Comparison of ENCODE assay signal across 1 cellular context in the genomic region with DNA sequence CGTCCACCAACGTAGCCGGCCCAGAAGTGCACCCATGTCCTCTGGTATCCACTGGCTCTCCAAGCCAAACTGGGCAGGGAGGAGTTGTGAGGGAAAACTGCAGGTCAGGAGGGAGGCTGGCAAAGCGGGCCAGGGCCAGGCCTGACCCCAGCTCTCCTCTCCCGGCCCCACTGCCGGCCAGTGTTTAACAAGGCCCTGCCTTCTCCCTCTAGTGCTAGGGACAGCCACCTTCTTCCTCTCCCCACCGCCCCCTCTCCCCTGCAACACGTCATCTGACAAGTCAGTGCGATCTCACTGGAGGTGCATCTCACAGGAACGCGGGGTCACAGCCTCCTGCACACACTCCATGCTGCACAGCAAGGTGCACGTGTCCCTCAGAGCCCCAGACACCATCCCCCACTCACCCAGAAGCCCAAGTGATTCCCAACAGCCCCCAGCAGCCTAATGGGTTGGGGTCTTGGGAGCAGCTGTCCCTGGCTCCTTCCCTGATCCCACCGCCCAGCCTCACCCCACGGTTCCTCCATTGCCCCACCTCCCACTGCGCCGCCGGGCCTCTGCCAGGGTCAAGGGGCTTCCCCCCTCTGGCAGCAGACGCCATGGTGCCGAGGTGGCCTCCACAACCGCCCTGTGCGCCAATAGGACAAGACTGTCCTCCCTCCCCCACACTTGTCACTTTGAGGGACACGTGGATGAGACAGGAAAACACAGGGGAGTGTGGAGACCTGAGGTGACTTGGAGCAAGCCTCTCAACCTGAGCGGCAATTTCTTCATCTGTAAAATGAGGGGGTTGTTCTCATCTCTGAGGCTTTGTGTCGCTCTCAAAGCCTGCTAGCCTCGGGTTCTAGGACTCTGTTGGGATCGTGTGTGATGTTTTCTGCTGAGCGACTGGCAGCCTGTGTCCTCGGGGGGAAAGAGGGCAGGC.
TF ChIP-seq lines count a peak whose summit lies in the region.

No MANE protein-coding gene starts in this region.

TF ChIP-seq in IMR-90, 13 proteins besides CTCF, POLR2A, EP300 and RAD21:
- no peak for TF ChIP-seq CEBPB (IDR thresholded peaks at IDR 0.05; ENCODE audit: low read depth, low read length)
- TF ChIP-seq RFX5 (IDR thresholded peaks at IDR 0.05; ENCODE audit: low read depth, low read length) = no peak
- TF ChIP-seq MAZ (IDR thresholded peaks at IDR 0.05; ENCODE audit: borderline replicate concordance, low read depth, low read length) = no peak
- no peak for TF ChIP-seq RCOR1 (IDR thresholded peaks at IDR 0.05; ENCODE audit: insufficient replicate concordance, low read length)
- TF ChIP-seq MXI1 (IDR thresholded peaks at IDR 0.05; ENCODE audit: borderline replicate concordance, low read depth, low read length) = no peak
- TF ChIP-seq, protein P1, sequence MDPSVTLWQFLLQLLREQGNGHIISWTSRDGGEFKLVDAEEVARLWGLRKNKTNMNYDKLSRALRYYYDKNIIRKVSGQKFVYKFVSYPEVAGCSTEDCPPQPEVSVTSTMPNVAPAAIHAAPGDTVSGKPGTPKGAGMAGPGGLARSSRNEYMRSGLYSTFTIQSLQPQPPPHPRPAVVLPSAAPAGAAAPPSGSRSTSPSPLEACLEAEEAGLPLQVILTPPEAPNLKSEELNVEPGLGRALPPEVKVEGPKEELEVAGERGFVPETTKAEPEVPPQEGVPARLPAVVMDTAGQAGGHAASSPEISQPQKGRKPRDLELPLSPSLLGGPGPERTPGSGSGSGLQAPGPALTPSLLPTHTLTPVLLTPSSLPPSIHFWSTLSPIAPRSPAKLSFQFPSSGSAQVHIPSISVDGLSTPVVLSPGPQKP (IDR thresholded peaks at IDR 0.05; ENCODE audit: borderline replicate concordance, low read depth, low read length) = no peak
- no peak for TF ChIP-seq FOS (IDR thresholded peaks at IDR 0.05; ENCODE audit: low read depth, low read length)
- TF ChIP-seq NFE2L2 (IDR thresholded peaks at IDR 0.05; ENCODE audit: low read depth, low read length) = no peak
- no peak for TF ChIP-seq BHLHE40 (IDR thresholded peaks at IDR 0.05; ENCODE audit: low read depth, low read length)
- TF ChIP-seq, protein P2, sequence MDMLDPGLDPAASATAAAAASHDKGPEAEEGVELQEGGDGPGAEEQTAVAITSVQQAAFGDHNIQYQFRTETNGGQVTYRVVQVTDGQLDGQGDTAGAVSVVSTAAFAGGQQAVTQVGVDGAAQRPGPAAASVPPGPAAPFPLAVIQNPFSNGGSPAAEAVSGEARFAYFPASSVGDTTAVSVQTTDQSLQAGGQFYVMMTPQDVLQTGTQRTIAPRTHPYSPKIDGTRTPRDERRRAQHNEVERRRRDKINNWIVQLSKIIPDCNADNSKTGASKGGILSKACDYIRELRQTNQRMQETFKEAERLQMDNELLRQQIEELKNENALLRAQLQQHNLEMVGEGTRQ (IDR thresholded peaks at IDR 0.05; ENCODE audit: low read depth, low read length) = no peak
- no peak for TF ChIP-seq CHD1 (IDR thresholded peaks at IDR 0.05; ENCODE audit: low read depth, low read length)
- no peak for TF ChIP-seq MAFK (IDR thresholded peaks at IDR 0.05; ENCODE audit: low read depth, low read length)
- TF ChIP-seq SMC3 (IDR thresholded peaks at IDR 0.05; ENCODE audit: low read depth, low read length) = no peak
